ENCODE assay signal across 8 cellular contexts in genomic region chr3:184345678-184346144, GRCh38. TPM values are rescaled to one million over a fixed set of nuclear protein-coding genes. Genes with fewer than 3 reads are reported as not detected.
A peak's percentile ranks its signal among the peaks of the same experiment; 100 is the strongest.
DNase-seq lines count a peak whose midpoint lies in the region; ATAC-seq, FAIRE-seq and TF ChIP-seq lines count a peak whose summit lies in the region.

No MANE protein-coding gene starts in this region.

- H3K4me3 ChIP-seq in GM06990 (replicated peaks; ENCODE audit: low read depth, low read length), result no peak overlapping the region
- no peak overlapping the region for H3K4me3 ChIP-seq in lung

- FAIRE-seq in GM19239 (lab: Jason Lieb, UNC), result no peak

- no peaks in the 10 kb centered on the region for H3K27me3 ChIP-seq in GM06990 (replicated peaks; ENCODE audit: control insufficient read depth, insufficient read depth, low read length)
- no peaks in the 10 kb centered on the region for H3K27me3 ChIP-seq in lung (ENCODE audit: control insufficient read depth, insufficient read depth)

- H3K9me3 ChIP-seq in lung (ENCODE audit: control insufficient read depth in 2 of 2, insufficient read depth in 1 of 2, low read length in 1 of 2), result no peaks in the 10 kb centered on the region

- WGBS in lung, 2 donors, result 46 to 49% methylated on average over 8 of the region's 8 CpGs

- peaks cover 0 to 7% of the 10 kb centered on the region in 2 donors for H3K4me1 ChIP-seq in lung (ENCODE audit: control insufficient read depth in 2 of 2, insufficient read depth in 2 of 2, low read length in 2 of 2)

- DNase-seq in GM06990 (ENCODE audit: extremely low read depth, insufficient read length) (no peak), Kasumi-1 (lab: John Stamatoyannopoulos, UW) (peak; percentile 85 to 88), RPMI7951 (ENCODE audit: low read depth) (peak; percentile 76), dermis blood vessel endothelial cell (peak; percentile 75), lung (ENCODE audit: low spot score) (peak; percentile 77), GM19239 (ENCODE audit: insufficient read length, low spot score) (no peak)

- peak overlapping the region in 1 of 2 donors; percentile 38 for H3K27ac ChIP-seq in lung (ENCODE audit: low read depth in 1 of 2, low read length in 1 of 2)

- ATAC-seq in lung (ENCODE audit: insufficient read depth, low FRiP score) (peak; percentile 77), GM21367 (IDR thresholded peaks at IDR 0.05; ENCODE audit: unreplicated experiment) (no peak), GM18519 (IDR thresholded peaks at IDR 0.05; ENCODE audit: low FRiP score, unreplicated experiment) (no peak)

- peak; percentile 54 for TF ChIP-seq CTCF in GM06990 (IDR thresholded peaks at IDR 0.05; ENCODE audit: insufficient read depth, low read length, poor library complexity, severe bottlenecking)
- TF ChIP-seq CTCF in lung (IDR thresholded peaks at IDR 0.05; ENCODE audit: control extremely low read depth, extremely low read depth), result no peak

- H3K36me3 ChIP-seq in GM06990 (ENCODE audit: control insufficient read depth, insufficient read depth, low read length) (no peaks in the 10 kb centered on the region; the same call in 1 of the 2 replicates), lung (ENCODE audit: control insufficient read depth in 2 of 2, insufficient read depth in 2 of 2, low read length in 2 of 2) (peaks cover 6 to 23% of the 10 kb centered on the region in 2 donors)

RNA-seq across cellular contexts. Expression of gene FAM131A, which starts 8.3 kb away (rescaled TPM):
- total RNA-seq in RPMI7951 (2014; rRNA removed; shearing (Covaris generic)), result 10.6 and 12.0 TPM in 2 replicates
- total RNA-seq in dermis blood vessel endothelial cell (32.9 and 50.5 TPM in 2 replicates), lung (10 to 100 TPM; 15.8 to 21.4 TPM)
- 10 to 100 TPM; 12.9 to 15.5 TPM for polyA plus RNA-seq in lung

RNA-seq across cellular contexts. Expression of gene CLCN2, which starts 15.7 kb away (rescaled TPM):
- total RNA-seq in RPMI7951 (2014; rRNA removed; shearing (Covaris generic)), result 3.0 and 6.3 TPM in 2 replicates
- total RNA-seq in dermis blood vessel endothelial cell (3.2 and 5.4 TPM in 2 replicates), lung (1 to 10 TPM; 5.7 to 8.7 TPM)
- 1 to 10 TPM; 2.7 to 5.0 TPM for polyA plus RNA-seq in lung

RNA-seq across cellular contexts. Expression of gene POLR2H, which starts 15.8 kb away (rescaled TPM):
- total RNA-seq in RPMI7951 (2014; rRNA removed; shearing (Covaris generic)), result 146 and 181 TPM in 2 replicates
- total RNA-seq in dermis blood vessel endothelial cell, result 91.2 and 135 TPM in 2 replicates
- 10 to 100 TPM; 46.4 to 71.7 TPM for total RNA-seq in lung
- polyA plus RNA-seq in lung, result 100 to 1,000 TPM in 1 of 2 donors, 10 to 100 TPM in 1; 93.2 to 139 TPM

RNA-seq across cellular contexts. Expression of gene EIF4G1, which starts 31.3 kb away (rescaled TPM):
- 164 and 173 TPM in 2 replicates for total RNA-seq in RPMI7951 (2014; rRNA removed; shearing (Covaris generic))
- total RNA-seq in dermis blood vessel endothelial cell, result 217 and 574 TPM in 2 replicates
- 100 to 1,000 TPM; 211 to 419 TPM for total RNA-seq in lung
- 100 to 1,000 TPM; 201 to 241 TPM for polyA plus RNA-seq in lung

RNA-seq across cellular contexts. Expression of gene THPO, which starts 32.3 kb away (rescaled TPM):
- total RNA-seq in RPMI7951 (2014; rRNA removed; shearing (Covaris generic)), result not detected in 2 replicates
- total RNA-seq in dermis blood vessel endothelial cell (not detected in 2 replicates), lung (under 1 TPM; 0.17 to 0.31 TPM)
- under 1 TPM; 0.18 to 0.22 TPM for polyA plus RNA-seq in lung

Comparison
In these comparisons a context has a peak if more than half of its experiments do, and no peak if none do; other contexts are left out.
1. DNase-seq: peak in Kasumi-1 (2 of 2), RPMI7951 (single experiment), dermis blood vessel endothelial cell (single experiment) and lung (single experiment); none in GM06990 (single experiment) and GM19239 (single experiment).